Comparison of ENCODE assay signal across 14 cellular contexts in the genomic region with DNA sequence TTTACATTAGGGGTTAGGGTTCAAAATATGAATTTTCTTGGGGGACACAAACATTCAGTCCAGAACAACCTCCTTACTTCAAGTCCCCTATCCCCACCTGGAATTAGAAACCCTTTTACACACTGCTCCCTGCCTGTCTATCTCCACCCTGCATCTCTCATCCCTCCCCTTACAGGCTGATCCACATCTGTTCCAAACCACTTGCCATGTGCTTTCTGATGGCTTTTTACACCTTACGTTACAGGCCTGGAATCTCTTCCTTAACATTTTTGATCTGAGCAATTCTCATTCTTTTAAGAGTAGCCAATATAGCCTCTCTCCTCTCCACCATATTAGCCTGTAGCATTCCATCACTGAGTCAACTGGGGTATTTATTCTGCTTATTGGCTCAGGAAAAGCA.
DNase-seq lines count a peak whose midpoint lies in the region; ATAC-seq and TF ChIP-seq lines count a peak whose summit lies in the region.
"Had no signal": no experiment of that assay in that cellular context is flagged by ENCODE, and none has a peak within 500 bp of the region (broad histone marks: within the 10 kb centered on the region; RNA-seq: fewer than 3 reads in every experiment).

No MANE protein-coding gene starts in this region.

- peaks cover 26% of the 10 kb centered on the region for H3K4me1 Mint-ChIP-seq in progenitor cell of endocrine pancreas (ENCODE audit: low read depth)

- H3K27ac Mint-ChIP-seq in progenitor cell of endocrine pancreas, result peak overlapping the region; percentile 1
- H3K27ac Mint-ChIP-seq: CD4-positive, alpha-beta memory T cell; HFFc6 had no signal

- H3K36me3 ChIP-seq in GM23248 (ENCODE audit: low read depth) (no peaks in the 10 kb centered on the region), Loucy (ENCODE audit: insufficient read depth, low read length) (no peaks in the 10 kb centered on the region), mesenchymal stem cell (ENCODE audit: control insufficient read depth in 1 of 2, insufficient read depth in 2 of 2, low read depth in 1 of 2, low read length in 2 of 2) (no peaks in the 10 kb centered on the region), colonic mucosa (no peaks in the 10 kb centered on the region)
- H3K36me3 ChIP-seq: BE2C had no signal

- peak overlapping the region in 1 of 2 experiments; percentile 52 for H2BK12ac ChIP-seq in mesenchymal stem cell (ENCODE audit: low read length in 2 of 2)

- H2AK5ac ChIP-seq in mesenchymal stem cell (ENCODE audit: low read length, severe bottlenecking), result no peak overlapping the region

- H3K9ac ChIP-seq in GM23248, result peak overlapping the region; percentile 29
- no peak overlapping the region for H3K9ac ChIP-seq in Loucy (ENCODE audit: low read depth, low read length, poor library complexity, severe bottlenecking)
- H3K9ac ChIP-seq in mesenchymal stem cell (ENCODE audit: low read length), result peak overlapping the region; percentile 56
- no peak overlapping the region for H3K9ac ChIP-seq in colonic mucosa (ENCODE audit: low read depth in 2 of 2, low read length in 2 of 2)

- no peak overlapping the region for H3K4me3 Mint-ChIP-seq in progenitor cell of endocrine pancreas (ENCODE audit: low read depth)
- H3K4me3 Mint-ChIP-seq: CD4-positive, alpha-beta memory T cell; HFFc6 had no signal

- H3K27me3 ChIP-seq in GM23248 (replicated peaks; ENCODE audit: insufficient read depth), result no peaks in the 10 kb centered on the region
- H3K27me3 ChIP-seq in Loucy (ENCODE audit: insufficient read depth, low read length, poor library complexity, severe bottlenecking), result no peaks in the 10 kb centered on the region
- H3K27me3 ChIP-seq in mesenchymal stem cell (ENCODE audit: control insufficient read depth in 1 of 2, insufficient read depth in 1 of 2, low read length in 2 of 2), result no peaks in the 10 kb centered on the region
- H3K27me3 ChIP-seq in colonic mucosa, result no peaks in the 10 kb centered on the region
- H3K27me3 ChIP-seq: BE2C had no signal

- H3K27ac ChIP-seq in GM23248, result peak overlapping the region; percentile 16; the same call in 1 of the 2 replicates
- H3K27ac ChIP-seq in mesenchymal stem cell (ENCODE audit: low read length, poor library complexity, severe bottlenecking), result no peak overlapping the region
- H3K27ac ChIP-seq in colonic mucosa, result no peak overlapping the region
- H3K27ac ChIP-seq: C4-2B had no signal

- intact Hi-C loops in colonic mucosa (cut with DNase I), result no loop called here

- H3K9me3 Mint-ChIP-seq in progenitor cell of endocrine pancreas (ENCODE audit: low read depth), result peaks cover 8% of the 10 kb centered on the region
- H3K9me3 Mint-ChIP-seq: CD4-positive, alpha-beta memory T cell; HFFc6 had no signal

- peak overlapping the region; percentile 45 for H3K4me2 ChIP-seq in GM23248 (ENCODE audit: unreplicated experiment)
- no peak overlapping the region for H3K4me2 ChIP-seq in Loucy (ENCODE audit: low read depth, low read length, poor library complexity, severe bottlenecking)
- H3K4me2 ChIP-seq in mesenchymal stem cell (ENCODE audit: low read length, poor library complexity, severe bottlenecking), result no peak overlapping the region

- H3K36me3 Mint-ChIP-seq in progenitor cell of endocrine pancreas (ENCODE audit: insufficient read depth), result peaks cover 3% of the 10 kb centered on the region
- H3K36me3 Mint-ChIP-seq: CD4-positive, alpha-beta memory T cell had no signal

- H3K9me2 ChIP-seq in GM23248 (ENCODE audit: insufficient read depth), result no peaks in the 10 kb centered on the region
- no peaks in the 10 kb centered on the region for H3K9me2 ChIP-seq in Loucy (replicated peaks; ENCODE audit: low read depth, low read length)

- peak overlapping the region in 1 of 2 experiments; percentile 2 for H3K4ac ChIP-seq in mesenchymal stem cell (ENCODE audit: low read depth in 1 of 2, low read length in 2 of 2)

- WGBS in GM23248 (ENCODE audit: low coverage in 1 of 2, low lambda C conversion rate in 2 of 2, missing lambda C conversion rate in 2 of 2), 2 experiments, result 94 to 100% methylated on average over 1 of the region's 1 CpG
- WGBS in mesenchymal stem cell, result 95% methylated on average over 1 of the region's 1 CpG

- peak overlapping the region; percentile 40 for H4K8ac ChIP-seq in mesenchymal stem cell (ENCODE audit: low read length)

- TF ChIP-seq CTCF in Loucy (conservative IDR thresholded peaks at IDR 0.05; ENCODE audit: low read length), result no peak
- TF ChIP-seq CTCF in progenitor cell of endocrine pancreas (IDR thresholded peaks at IDR 0.05; ENCODE audit: unreplicated experiment), result no peak
- TF ChIP-seq CTCF in colonic mucosa (IDR thresholded peaks at IDR 0.05), result no peak

- H3K9me3 ChIP-seq in GM23248 (ENCODE audit: low read depth) (no peaks in the 10 kb centered on the region), Loucy (ENCODE audit: insufficient read depth, low read depth, low read length) (no peaks in the 10 kb centered on the region), mesenchymal stem cell (ENCODE audit: control insufficient read depth, low read length) (no peaks in the 10 kb centered on the region), colonic mucosa (no peaks in the 10 kb centered on the region)
- H3K9me3 ChIP-seq: BE2C had no signal

- H3F3A ChIP-seq in GM23248 (ENCODE audit: insufficient read depth), result no peaks in the 10 kb centered on the region
- H3F3A ChIP-seq in Loucy (ENCODE audit: low read depth), result no peaks in the 10 kb centered on the region

- H3K27me3 Mint-ChIP-seq in progenitor cell of endocrine pancreas, result no peaks in the 10 kb centered on the region

- peak overlapping the region; percentile 72 for H2AFZ ChIP-seq in GM23248
- H2AFZ ChIP-seq in Loucy (ENCODE audit: low read length), result peak overlapping the region; percentile 76
- no peak overlapping the region for H2AFZ ChIP-seq in mesenchymal stem cell (ENCODE audit: low read depth, low read length)

- no peaks in the 10 kb centered on the region for H3K79me2 ChIP-seq in GM23248 (ENCODE audit: insufficient read depth)
- no peaks in the 10 kb centered on the region for H3K79me2 ChIP-seq in Loucy (ENCODE audit: insufficient read depth, low read length)

- DNase-seq in GM23248 (no peak), mesenchymal stem cell (no peak), progenitor cell of endocrine pancreas (ENCODE audit: low spot score, unreplicated experiment) (no peak), colonic mucosa (no peak)
- DNase-seq: BE2C; CD4-positive, alpha-beta memory T cell; DMS79; GOT3 had no signal

- H3K4me1 ChIP-seq in GM23248 (ENCODE audit: insufficient read depth), result peaks cover 9% of the 10 kb centered on the region
- H3K4me1 ChIP-seq in Loucy (ENCODE audit: insufficient read depth, low read length, poor library complexity, severe bottlenecking), result peaks cover 8% of the 10 kb centered on the region
- no peaks in the 10 kb centered on the region for H3K4me1 ChIP-seq in mesenchymal stem cell (ENCODE audit: control insufficient read depth, insufficient read depth, low read depth, low read length)
- no peaks in the 10 kb centered on the region for H3K4me1 ChIP-seq in colonic mucosa
- H3K4me1 ChIP-seq: BE2C had no signal

- H2BK5ac ChIP-seq in mesenchymal stem cell (ENCODE audit: low read depth, low read length, poor library complexity, severe bottlenecking), result no peak overlapping the region

- H3K14ac ChIP-seq in mesenchymal stem cell (ENCODE audit: low read length in 2 of 2), result no peak overlapping the region

- no peaks in the 10 kb centered on the region for H3K79me1 ChIP-seq in mesenchymal stem cell (replicated peaks; ENCODE audit: low read length, poor library complexity, severe bottlenecking)

- no peak overlapping the region for H3K4me3 ChIP-seq in GM23248
- no peak overlapping the region for H3K4me3 ChIP-seq in Loucy (ENCODE audit: low read length, poor library complexity, severe bottlenecking)
- H3K4me3 ChIP-seq in mesenchymal stem cell (ENCODE audit: insufficient read depth in 1 of 2, low read depth in 1 of 2, low read length in 2 of 2), result no peak overlapping the region
- H3K4me3 ChIP-seq in colonic mucosa, result no peak overlapping the region
- H3K4me3 ChIP-seq: GM12878 had no signal

- H2BK15ac ChIP-seq in mesenchymal stem cell (ENCODE audit: low read depth, poor library complexity, severe bottlenecking), result no peak overlapping the region

- H3K23ac ChIP-seq in mesenchymal stem cell (ENCODE audit: low read length in 2 of 2), result no peak overlapping the region

- ATAC-seq in GM21515 (IDR thresholded peaks at IDR 0.05; ENCODE audit: unreplicated experiment) (no peak), HG03571 (IDR thresholded peaks at IDR 0.05; ENCODE audit: unreplicated experiment) (no peak)

- no peaks in the 10 kb centered on the region for H4K20me1 ChIP-seq in GM23248 (ENCODE audit: insufficient read depth)
- no peaks in the 10 kb centered on the region for H4K20me1 ChIP-seq in Loucy (ENCODE audit: insufficient read depth, low read length, poor library complexity, severe bottlenecking)

- peak overlapping the region; percentile 71 for H2BK120ac ChIP-seq in mesenchymal stem cell (ENCODE audit: low read depth, low read length)

- peak overlapping the region; percentile 78 for H4K91ac ChIP-seq in mesenchymal stem cell (ENCODE audit: low read length)

- in situ Hi-C loops in GM23248 (cut with MboI), result no loop called here

- H3K18ac ChIP-seq in mesenchymal stem cell (ENCODE audit: low read depth in 1 of 2, low read length in 2 of 2), result peak overlapping the region; percentile 6 to 69

Comparison
In these comparisons a context has a peak if more than half of its experiments do, and no peak if none do; other contexts are left out.
1. H3K9ac ChIP-seq: peak in GM23248 (single experiment) and mesenchymal stem cell (single experiment); none in Loucy (single experiment) and colonic mucosa (0 of 2).